8 cellular contexts compared by ENCODE assay signal in the genomic region with DNA sequence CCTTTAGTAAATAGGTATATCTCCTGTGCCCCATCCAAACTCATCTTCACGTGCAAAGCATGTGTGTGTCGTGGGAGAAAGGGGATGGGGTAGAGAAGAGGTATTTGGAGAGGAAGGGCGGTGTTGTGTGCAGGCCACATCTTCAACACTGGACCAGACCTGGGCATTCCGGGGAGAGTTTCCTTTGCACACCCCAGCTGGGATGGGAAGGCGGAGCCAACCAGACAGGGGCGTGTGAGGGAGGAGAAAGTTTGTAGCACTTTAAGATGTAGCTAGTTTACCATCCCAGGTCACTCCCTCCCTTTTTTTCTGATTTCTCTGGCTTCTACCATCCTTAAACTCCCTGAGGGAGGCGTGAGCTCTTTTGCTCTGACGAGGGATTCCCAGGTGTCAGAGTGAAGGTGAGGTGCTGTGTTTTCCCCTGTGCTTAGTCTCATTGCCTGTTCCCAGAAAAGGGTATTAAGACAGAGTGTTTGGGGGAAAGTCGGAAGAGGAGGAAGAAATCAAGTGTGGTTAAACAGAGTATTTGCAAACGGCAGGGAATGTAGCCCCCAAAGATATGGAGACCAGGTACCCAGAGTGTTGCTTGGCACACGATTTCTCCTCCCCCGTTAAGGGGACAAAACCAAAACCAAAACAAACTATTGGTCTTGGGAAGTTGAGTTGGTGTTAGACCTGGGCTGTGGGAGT. TPM values are rescaled to one million over a fixed set of nuclear protein-coding genes. Genes with fewer than 3 reads are reported as not detected.
A peak's percentile ranks its signal among the peaks of the same experiment; 100 is the strongest.
DNase-seq lines count a peak whose midpoint lies in the region; ATAC-seq and TF ChIP-seq lines count a peak whose summit lies in the region.

No MANE protein-coding gene starts in this region.

- H3F3A ChIP-seq in GM23338 (replicated peaks; ENCODE audit: low read depth), result 0 out of 2 replicates have a peak, but pooled peaks cover 6% of the 10 kb centered on the region

- DNase-seq in GM23338 (ENCODE audit: low spot score) (peak; percentile 68), brain microvascular endothelial cell (no peak), mucosa of descending colon (peak; percentile 50 to 61 (median 58)), mucosa of gallbladder (ENCODE audit: low spot score) (no peak)
- no peak for DNase-seq in activated T-cell treated with anti-CD3 and anti-CD28 coated beads, Interleukin-2, amount 50 U/mL, for 4 hours
- DNase-seq in activated CD4-positive, alpha-beta T cell treated with anti-CD3 and anti-CD28 coated beads, Interleukin-2, amount 50 U/mL, for 48 hours, result no peak
- DNase-seq in stimulated activated CD4-positive, alpha-beta T cell treated with anti-CD3 and anti-CD28 coated beads, Interleukin-1b, Interleukin-23, amount 100 ng/mL, for 48 hours, result no peak

- TF ChIP-seq CTCF in GM23338 (conservative IDR thresholded peaks at IDR 0.05; ENCODE audit: low read depth in 2 of 2), result no peak
- TF ChIP-seq CTCF in brain microvascular endothelial cell (IDR thresholded peaks at IDR 0.05; ENCODE audit: low read depth, low read length, missing control alignments), result no peak
- no peak for TF ChIP-seq CTCF in mucosa of descending colon (IDR thresholded peaks at IDR 0.05)

- in situ Hi-C loops in brain microvascular endothelial cell (cut with HindIII; ENCODE audit: low pct_ligation_motif_present, low sequenced_read_pairs), result no loop called here

- H3K79me2 ChIP-seq in ACC112 (ENCODE audit: control insufficient read depth, insufficient read depth, low read length, unreplicated experiment) (no peaks in the 10 kb centered on the region), GM23338 (replicated peaks; ENCODE audit: insufficient read depth) (peaks cover 34% of the 10 kb centered on the region)

- H3K27ac ChIP-seq in ACC112 (ENCODE audit: low read depth, low read length) (no peak overlapping the region), GM23338 (ENCODE audit: low read depth) (peak overlapping the region; percentile 86), brain microvascular endothelial cell (no peak overlapping the region)

- H2AFZ ChIP-seq in ACC112 (ENCODE audit: low read length, unreplicated experiment) (no peak overlapping the region), GM23338 (peak overlapping the region; percentile 49; the same call in 1 of the 2 replicates)

- no peaks in the 10 kb centered on the region for H4K20me1 ChIP-seq in GM23338 (replicated peaks; ENCODE audit: insufficient read depth)

- no peaks in the 10 kb centered on the region for H3K9me3 Mint-ChIP-seq in GM23338
- H3K9me3 Mint-ChIP-seq in activated T-cell treated with anti-CD3 and anti-CD28 coated beads, Interleukin-2, amount 50 U/mL, for 4 hours, result no peaks in the 10 kb centered on the region

- H3K4me3 Mint-ChIP-seq in GM23338, result no peak overlapping the region
- H3K4me3 Mint-ChIP-seq in activated T-cell treated with anti-CD3 and anti-CD28 coated beads, Interleukin-2, amount 50 U/mL, for 4 hours, result no peak overlapping the region

- H3K4me3 ChIP-seq in ACC112 (ENCODE audit: low read depth, low read length), result peak overlapping the region; percentile 75
- H3K4me3 ChIP-seq in GM23338, result peak overlapping the region; percentile 93
- peak overlapping the region; percentile 9 for H3K4me3 ChIP-seq in brain microvascular endothelial cell (ENCODE audit: low read depth, low read length)
- H3K4me3 ChIP-seq in mucosa of descending colon, result no peak overlapping the region

- no peaks in the 10 kb centered on the region for H3K27me3 ChIP-seq in ACC112 (ENCODE audit: insufficient read depth, low read length)
- H3K27me3 ChIP-seq in GM23338 (ENCODE audit: insufficient read depth), result peaks cover 14% of the 10 kb centered on the region
- H3K27me3 ChIP-seq in brain microvascular endothelial cell (replicated peaks), result no peaks in the 10 kb centered on the region

- no peaks in the 10 kb centered on the region for H3K36me3 ChIP-seq in ACC112 (ENCODE audit: insufficient read depth, low read length)
- no peaks in the 10 kb centered on the region for H3K36me3 ChIP-seq in GM23338 (ENCODE audit: insufficient read depth)
- no peaks in the 10 kb centered on the region for H3K36me3 ChIP-seq in brain microvascular endothelial cell (replicated peaks)
- H3K36me3 ChIP-seq in mucosa of descending colon (ENCODE audit: low read depth), result no peaks in the 10 kb centered on the region

- peaks cover 4% of the 10 kb centered on the region for H3K27me3 Mint-ChIP-seq in GM23338 (ENCODE audit: insufficient read depth, low read depth, poor library complexity)
- H3K27me3 Mint-ChIP-seq in activated T-cell treated with anti-CD3 and anti-CD28 coated beads, Interleukin-2, amount 50 U/mL, for 4 hours (ENCODE audit: low read depth), result peaks cover 16% of the 10 kb centered on the region

- H3K9me3 ChIP-seq in mucosa of descending colon, result no peaks in the 10 kb centered on the region

- no peak overlapping the region for H3K27ac Mint-ChIP-seq in GM23338

- H3K9me2 ChIP-seq in GM23338 (ENCODE audit: insufficient read depth), result no peaks in the 10 kb centered on the region

- H3K4me1 ChIP-seq in ACC112 (ENCODE audit: control insufficient read depth, insufficient read depth, low read length, unreplicated experiment) (peaks cover 20% of the 10 kb centered on the region), GM23338 (ENCODE audit: insufficient read depth) (peaks cover 25% of the 10 kb centered on the region), mucosa of descending colon (ENCODE audit: low read depth) (peaks cover 4% of the 10 kb centered on the region)

- no peaks in the 10 kb centered on the region; the same call in 2 of the 3 replicates for H3K36me3 Mint-ChIP-seq in GM23338 (ENCODE audit: low read depth)
- no peaks in the 10 kb centered on the region for H3K36me3 Mint-ChIP-seq in activated T-cell treated with anti-CD3 and anti-CD28 coated beads, Interleukin-2, amount 50 U/mL, for 4 hours (ENCODE audit: insufficient read depth)

- ATAC-seq in GM23338 (peak; percentile 28), mucosa of descending colon (no peak)
- ATAC-seq in activated T-cell treated with anti-CD3 and anti-CD28 coated beads, Interleukin-2, amount 50 U/mL, for 4 hours, result no peak

- H3K4me2 ChIP-seq in GM23338, result peak overlapping the region; percentile 89

- intact Hi-C loops in mucosa of descending colon (cut with DNase I, micrococcal nuclease), result no loop called here

- peaks cover 12% of the 10 kb centered on the region; the same call in 2 of the 3 replicates for H3K4me1 Mint-ChIP-seq in GM23338
- H3K4me1 Mint-ChIP-seq in activated T-cell treated with anti-CD3 and anti-CD28 coated beads, Interleukin-2, amount 50 U/mL, for 4 hours (ENCODE audit: low read depth), result no peaks in the 10 kb centered on the region

TF ChIP-seq in GM23338, 12 proteins besides CTCF, POLR2A, EP300 and RAD21:
- TF ChIP-seq STAT1 (IDR thresholded peaks at IDR 0.05; ENCODE audit: unreplicated experiment), result no peak
- TF ChIP-seq ZNF331 (CRISPR knock-in tag; IDR thresholded peaks at IDR 0.05; ENCODE audit: low read depth), result no peak

RNA-seq across cellular contexts. Expression of gene SETBP1, which starts 1.6 kb away (rescaled TPM):
- total RNA-seq in GM23338 (2014; rRNA removed; shearing (Covaris generic)), result 3.7 and 5.5 TPM in 2 replicates
- polyA plus RNA-seq in GM23338 (2016; fragmentation: Nextera tagmentation; extraction: Ambion mirVana), result 1.6 TPM in 2 replicates
- total RNA-seq in mucosa of descending colon (10 to 100 TPM; 15.0 to 97.2 (median 17.8) TPM), mucosa of gallbladder (36.2 TPM)
- total RNA-seq in activated T-cell treated with anti-CD3 and anti-CD28 coated beads, Interleukin-2, amount 50 U/mL, for 4 hours, result 1 to 10 TPM; 6.2 to 9.2 (median 7.6) TPM

Comparison
In these comparisons a context has a peak if more than half of its experiments do, and no peak if none do; other contexts are left out.
1. DNase-seq: peak in GM23338 (single experiment) and mucosa of descending colon (3 of 3); none in brain microvascular endothelial cell (single experiment), activated T-cell treated with anti-CD3 and anti-CD28 coated beads, Interleukin-2, amount 50 U/mL, for 4 hours (single experiment), mucosa of gallbladder (single experiment), activated CD4-positive, alpha-beta T cell treated with anti-CD3 and anti-CD28 coated beads, Interleukin-2, amount 50 U/mL, for 48 hours (0 of 2) and stimulated activated CD4-positive, alpha-beta T cell treated with anti-CD3 and anti-CD28 coated beads, Interleukin-1b, Interleukin-23, amount 100 ng/mL, for 48 hours (single experiment).